In the genomic region with DNA sequence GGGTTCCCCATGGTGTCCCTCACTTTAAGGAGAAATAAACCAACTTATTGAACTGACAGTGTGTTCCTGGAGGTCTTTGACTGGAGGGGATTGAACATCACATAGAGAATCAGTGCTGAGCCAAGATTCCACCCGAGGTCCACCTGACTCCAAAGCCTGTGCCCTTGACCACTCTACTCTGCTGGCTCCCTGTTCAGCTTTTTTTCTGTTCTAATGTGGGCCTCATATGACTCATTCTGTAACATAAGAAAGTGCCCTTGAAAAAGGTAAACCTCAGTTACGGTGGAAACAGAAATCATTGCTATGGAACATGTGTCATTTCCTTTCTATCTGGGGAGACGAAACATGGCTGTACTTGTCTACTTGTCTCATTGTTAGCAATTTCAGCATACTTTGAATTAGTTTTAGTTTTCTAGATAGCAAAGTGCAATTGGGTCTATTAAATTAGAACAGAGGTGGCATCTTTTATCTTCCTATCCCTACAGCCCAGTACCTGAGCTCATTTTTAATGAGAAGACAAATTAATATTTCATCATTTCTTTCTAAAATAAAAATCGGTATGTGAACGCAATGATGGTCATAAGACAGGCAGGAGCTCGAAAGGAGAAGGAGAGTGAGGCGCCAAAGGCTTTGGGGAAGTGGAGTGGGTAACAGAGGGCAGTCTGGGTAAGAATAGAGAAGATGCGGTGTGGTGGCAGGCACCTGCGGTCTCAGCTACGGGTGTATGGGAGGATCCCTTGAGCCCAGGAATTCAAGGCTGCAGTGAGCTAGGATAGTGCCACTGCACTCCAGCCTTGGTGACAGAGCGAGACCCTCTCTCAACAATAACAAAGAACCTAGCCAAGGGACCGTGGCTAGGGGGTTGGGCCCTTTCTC, we compare ENCODE assay signal across 1 cellular context.
TF ChIP-seq lines count a peak whose summit lies in the region.

No MANE protein-coding gene starts in this region.

TF ChIP-seq in H1, 55 proteins besides CTCF, POLR2A, EP300 and RAD21:
- no peak for TF ChIP-seq SIX5 (IDR thresholded peaks at IDR 0.05; ENCODE audit: low read depth, low read length)
- TF ChIP-seq, protein P1, sequence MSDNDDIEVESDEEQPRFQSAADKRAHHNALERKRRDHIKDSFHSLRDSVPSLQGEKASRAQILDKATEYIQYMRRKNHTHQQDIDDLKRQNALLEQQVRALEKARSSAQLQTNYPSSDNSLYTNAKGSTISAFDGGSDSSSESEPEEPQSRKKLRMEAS (IDR thresholded peaks at IDR 0.05): no peak
